ENCODE assay signal across 14 cellular contexts in genomic region chr10:6070647-6071046, GRCh38. TPM values are rescaled to one million over a fixed set of nuclear protein-coding genes. Genes with fewer than 3 reads are reported as not detected.
DNase-seq lines count a peak whose midpoint lies in the region; ATAC-seq and TF ChIP-seq lines count a peak whose summit lies in the region.
"Had no signal": no experiment of that assay in that cellular context is flagged by ENCODE, and none has a peak within 500 bp of the region (broad histone marks: within the 10 kb centered on the region; RNA-seq: fewer than 3 reads in every experiment).

No MANE protein-coding gene starts in this region.

- no peaks in the 10 kb centered on the region for H3K27me3 ChIP-seq in breast epithelium
- H3K27me3 ChIP-seq: brain microvascular endothelial cell had no signal

- TF ChIP-seq CTCF in breast epithelium (IDR thresholded peaks at IDR 0.05) (no peak), GM20000 (IDR thresholded peaks at IDR 0.05; ENCODE audit: extremely low read depth, missing control alignments) (no peak)

- H3K27ac ChIP-seq in breast epithelium: peak overlapping the region in 1 of 2 donors; percentile 43
- H3K27ac ChIP-seq: brain microvascular endothelial cell, VCaP had no signal

- H3K9me3 ChIP-seq in breast epithelium: no peaks in the 10 kb centered on the region
- H3K9me3 ChIP-seq: MG63 had no signal

- no peak for ATAC-seq in memory B cell (ENCODE audit: low read depth)
- ATAC-seq in stimulated activated naive CD8-positive, alpha-beta T cell treated with anti-CD3 and anti-CD28 coated beads, Interleukin-15, Interleukin-2, amounts not matched to agents 100 U/mL and 50 U/mL, for 24 hours: peak; percentile 70

- no peaks in the 10 kb centered on the region for H3K36me3 ChIP-seq in breast epithelium
- H3K36me3 ChIP-seq: brain microvascular endothelial cell, MG63 had no signal

- peak overlapping the region; percentile 92 for H3K27ac Mint-ChIP-seq in memory B cell

- H3K4me3 Mint-ChIP-seq in memory B cell: peak overlapping the region; percentile 59

- H3K36me3 Mint-ChIP-seq in memory B cell: peaks cover 2% of the 10 kb centered on the region

- peak; percentile 73 for DNase-seq in activated T-cell treated with anti-CD3 and anti-CD28 coated beads for 24 hours (ENCODE audit: low read depth)
- DNase-seq in activated T-cell treated with anti-CD3 and anti-CD28 coated beads, Interleukin-2, amount 50 U/mL, for 1 hour: no peak
- DNase-seq in activated T-cell treated with anti-CD3 and anti-CD28 coated beads for 4 hours: peak; percentile 50
- DNase-seq in memory B cell (ENCODE audit: low spot score in 2 of 2): no peak
- DNase-seq in stimulated activated naive CD8-positive, alpha-beta T cell treated with anti-CD3 and anti-CD28 coated beads, Interleukin-15, Interleukin-2, amounts not matched to agents 100 U/mL and 50 U/mL, for 24 hours: peak; percentile 82
- DNase-seq in islet precursor cell: no peak
- no peak for DNase-seq in breast epithelium (ENCODE audit: low spot score in 2 of 2)
- DNase-seq in GM20000 (ENCODE audit: low spot score): no peak
- DNase-seq: brain microvascular endothelial cell, MG63, SHP77 had no signal

- H3K4me3 ChIP-seq in breast epithelium: no peak overlapping the region
- H3K4me3 ChIP-seq: MG63 had no signal

- no peaks in the 10 kb centered on the region for H3K27me3 Mint-ChIP-seq in memory B cell

- no peaks in the 10 kb centered on the region for H3K9me3 Mint-ChIP-seq in memory B cell

- intact Hi-C loops in breast epithelium (cut with DNase I; ENCODE audit: low total_unique reads): no loop called here

- H3K4me1 Mint-ChIP-seq in memory B cell: peaks cover 57% of the 10 kb centered on the region

- TF ChIP-seq POLR2A in breast epithelium (IDR thresholded peaks at IDR 0.05): no peak

- H3K4me1 ChIP-seq in breast epithelium: no peaks in the 10 kb centered on the region

RNA-seq across cellular contexts. Expression of gene IL2RA, which starts 8.5 kb away (rescaled TPM):
- 1 to 10 TPM in 1 of 3 donors, under 1 TPM in 2; 0.33 to 1.3 (median 0.88) TPM for total RNA-seq in breast epithelium
- total RNA-seq: NCI-H460, renal cortical epithelial cell had no signal

RNA-seq across cellular contexts. Expression of gene RBM17, which starts 18.2 kb away (rescaled TPM):
- 10 to 100 TPM; 62.4 to 72.4 (median 68.2) TPM for total RNA-seq in breast epithelium

Comparison
In these comparisons a context has a peak if more than half of its experiments do, and no peak if none do; other contexts are left out.
1. DNase-seq: peak in activated T-cell treated with anti-CD3 and anti-CD28 coated beads for 24 hours (single experiment), activated T-cell treated with anti-CD3 and anti-CD28 coated beads for 4 hours (single experiment) and stimulated activated naive CD8-positive, alpha-beta T cell treated with anti-CD3 and anti-CD28 coated beads, Interleukin-15, Interleukin-2, amounts not matched to agents 100 U/mL and 50 U/mL, for 24 hours (single experiment); none in activated T-cell treated with anti-CD3 and anti-CD28 coated beads, Interleukin-2, amount 50 U/mL, for 1 hour (single experiment), memory B cell (0 of 2), islet precursor cell (single experiment), breast epithelium (0 of 2) and GM20000 (single experiment).